Comparison of ENCODE assay signal across 29 cellular contexts in genomic region chr3:189625071-189625470, GRCh38. TPM values are rescaled to one million over a fixed set of nuclear protein-coding genes. Genes with fewer than 3 reads are reported as not detected.
"Had no signal": no experiment of that assay in that cellular context is flagged by ENCODE, and none has a peak within 500 bp of the region (broad histone marks: within the 10 kb centered on the region; RNA-seq: fewer than 3 reads in every experiment).

No MANE protein-coding gene starts in this region.

- H3K36me3 ChIP-seq: heart left ventricle, neutrophil, thoracic aorta had no signal

- H3K4me3 ChIP-seq: heart left ventricle, skin epidermis, thoracic aorta had no signal

- H3K27me3 ChIP-seq: heart left ventricle, neutrophil had no signal

- H3K9me3 ChIP-seq: heart left ventricle, neutrophil, thoracic aorta had no signal

- H3K27ac ChIP-seq: heart left ventricle, neutrophil, skin epidermis, thoracic aorta, VCaP had no signal

- DNase-seq: activated CD4-positive, alpha-beta memory T cell treated with anti-CD3 and anti-CD28 coated beads for 36 hours; activated CD4-positive, alpha-beta T cell treated with anti-CD3 and anti-CD28 coated beads for 48 hours; activated CD8-positive, alpha-beta memory T cell treated with anti-CD3 and anti-CD28 coated beads, Interleukin-2, amount 50 U/mL, for 4 hours; activated gamma-delta T cell treated with Interleukin-2 at 50 U/mL for 16 hours; activated naive CD4-positive, alpha-beta T cell treated with anti-CD3 and anti-CD28 coated beads, Interleukin-2, amount 50 U/mL, for 16 hours; activated T-cell treated with anti-CD3 and anti-CD28 coated beads, Interleukin-2, amount 50 U/mL, for 24 hours; amygdala; caudate nucleus; cortex of kidney; heart left ventricle; hypothalamus; immature natural killer cell; kidney; left colon; mammary epithelial cell; naive B cell; stimulated activated CD4-positive, alpha-beta T cell treated with anti-CD3 and anti-CD28 coated beads, Interleukin-12 subunit alpha, Interleukin-12 subunit beta, amount 100 ng/mL, for 4 hours; stimulated activated CD4-positive, alpha-beta T cell treated with anti-CD3 and anti-CD28 coated beads, Interleukin-4, amount 100 ng/mL, for 24 hours; T-helper 9 cell; trophoblast cell had no signal

- ATAC-seq: heart left ventricle; left colon; sciatic nerve; stimulated activated effector memory CD8-positive, alpha-beta T cell treated with anti-CD3 and anti-CD28 coated beads, Interleukin-12 subunit alpha, Interleukin-12 subunit beta, amount 100 ng/mL, for 72 hours had no signal

RNA-seq across cellular contexts. Expression of gene TP63, which starts 6.1 kb away (rescaled TPM):
- total RNA-seq: chondrocyte, endothelial cell of umbilical vein, fibroblast of lung had no signal
